ENCODE assay signal across 1 cellular context in genomic region chr3:47163023-47163989, GRCh38.
TF ChIP-seq lines count a peak whose summit lies in the region.

No MANE protein-coding gene starts in this region.

TF ChIP-seq in HepG2, 621 proteins besides CTCF, POLR2A, EP300 and RAD21 (continued from another document and continues in another):
- TF ChIP-seq ZNF281 (CRISPR knock-in tag; IDR thresholded peaks at IDR 0.05; ENCODE audit: borderline replicate concordance) (peak; percentile 68), MXI1 (IDR thresholded peaks at IDR 0.05; ENCODE audit: borderline replicate concordance, low read depth, low read length) (no peak), THRA (CRISPR knock-in tag; IDR thresholded peaks at IDR 0.05; ENCODE audit: borderline replicate concordance) (no peak), ZNF512 (CRISPR knock-in tag; IDR thresholded peaks at IDR 0.05) (no peak), ZNF709 (CRISPR knock-in tag; IDR thresholded peaks at IDR 0.05) (no peak), KDM5B (CRISPR knock-in tag; IDR thresholded peaks at IDR 0.05; ENCODE audit: borderline replicate concordance) (no peak), SIX4 (CRISPR knock-in tag; IDR thresholded peaks at IDR 0.05) (no peak), IKZF4 (CRISPR knock-in tag; IDR thresholded peaks at IDR 0.05; ENCODE audit: borderline replicate concordance, low read depth, not compliant biosample characterization) (no peak), SP5 (CRISPR knock-in tag; IDR thresholded peaks at IDR 0.05; ENCODE audit: borderline replicate concordance, low read depth) (no peak), CBX2 (IDR thresholded peaks at IDR 0.05; ENCODE audit: low read depth, low read length) (no peak), CBX2 (CRISPR knock-in tag; IDR thresholded peaks at IDR 0.05; ENCODE audit: low read depth) (no peak), ZFP36 (IDR thresholded peaks at IDR 0.05; ENCODE audit: borderline replicate concordance, low read depth, low read length, partially characterized antibody) (no peak), ZNF256 (CRISPR knock-in tag; conservative IDR thresholded peaks at IDR 0.05) (no peak), ZNF317 (CRISPR knock-in tag; IDR thresholded peaks at IDR 0.05) (no peak), ZNF446 (CRISPR knock-in tag; IDR thresholded peaks at IDR 0.05) (peak; percentile 86; the same call in 1 of the 2 replicates), PREB (CRISPR knock-in tag; IDR thresholded peaks at IDR 0.05) (no peak), ZNF343 (CRISPR knock-in tag; IDR thresholded peaks at IDR 0.05) (0 out of 2 replicates have a peak, but pooled peaks have one; percentile 35), ZSCAN31 (CRISPR knock-in tag; IDR thresholded peaks at IDR 0.05; ENCODE audit: low read depth) (peak; percentile 88), DDIT3 (CRISPR knock-in tag; IDR thresholded peaks at IDR 0.05) (no peak), HDAC1 (CRISPR knock-in tag; IDR thresholded peaks at IDR 0.05) (peak; percentile 77), NCOA1 (CRISPR knock-in tag; IDR thresholded peaks at IDR 0.05) (no peak), ZNF451 (CRISPR knock-in tag; IDR thresholded peaks at IDR 0.05) (no peak), BRF2 (CRISPR knock-in tag; IDR thresholded peaks at IDR 0.05) (no peak), ZNF580 (CRISPR knock-in tag; IDR thresholded peaks at IDR 0.05; ENCODE audit: borderline replicate concordance, low read depth) (peak; percentile 64; the same call in 1 of the 2 replicates), ZNF672 (CRISPR knock-in tag; IDR thresholded peaks at IDR 0.05) (no peak), KLF9 (CRISPR knock-in tag; IDR thresholded peaks at IDR 0.05; ENCODE audit: low read depth) (no peak), ESRRA (CRISPR knock-in tag; IDR thresholded peaks at IDR 0.05; ENCODE audit: low read depth) (0 out of 2 replicates have a peak, but pooled peaks have one; percentile 20), ZNF839 (CRISPR knock-in tag; IDR thresholded peaks at IDR 0.05; ENCODE audit: borderline replicate concordance) (0 out of 2 replicates have a peak, but pooled peaks have one; percentile 48), KDM3A (CRISPR knock-in tag; IDR thresholded peaks at IDR 0.05; ENCODE audit: low read depth) (no peak), ZNF790 (CRISPR knock-in tag; IDR thresholded peaks at IDR 0.05; ENCODE audit: borderline replicate concordance) (0 out of 2 replicates have a peak, but pooled peaks have one; percentile 61), ZNF549 (CRISPR knock-in tag; IDR thresholded peaks at IDR 0.05) (no peak), MEIS2 (CRISPR knock-in tag; IDR thresholded peaks at IDR 0.05) (no peak; the same call in 1 of the 2 replicates), ZNF296 (CRISPR knock-in tag; conservative IDR thresholded peaks at IDR 0.05) (no peak), ZNF547 (CRISPR knock-in tag; IDR thresholded peaks at IDR 0.05) (no peak; the same call in none of the 2 replicates), ZNF747 (CRISPR knock-in tag; IDR thresholded peaks at IDR 0.05; ENCODE audit: borderline replicate concordance) (peak; percentile 69; the same call in 1 of the 2 replicates), DRAP1 (CRISPR knock-in tag; IDR thresholded peaks at IDR 0.05) (no peak), RFXAP (CRISPR knock-in tag; IDR thresholded peaks at IDR 0.05; ENCODE audit: borderline replicate concordance) (no peak), ZBTB34 (CRISPR knock-in tag; IDR thresholded peaks at IDR 0.05) (no peak), ZNF674 (CRISPR knock-in tag; IDR thresholded peaks at IDR 0.05; ENCODE audit: low read depth) (0 out of 2 replicates have a peak, but pooled peaks have one; percentile 41), ZFP1 (CRISPR knock-in tag; IDR thresholded peaks at IDR 0.05) (no peak), ZNF251 (CRISPR knock-in tag; IDR thresholded peaks at IDR 0.05) (no peak)
- TF ChIP-seq, protein P1, sequence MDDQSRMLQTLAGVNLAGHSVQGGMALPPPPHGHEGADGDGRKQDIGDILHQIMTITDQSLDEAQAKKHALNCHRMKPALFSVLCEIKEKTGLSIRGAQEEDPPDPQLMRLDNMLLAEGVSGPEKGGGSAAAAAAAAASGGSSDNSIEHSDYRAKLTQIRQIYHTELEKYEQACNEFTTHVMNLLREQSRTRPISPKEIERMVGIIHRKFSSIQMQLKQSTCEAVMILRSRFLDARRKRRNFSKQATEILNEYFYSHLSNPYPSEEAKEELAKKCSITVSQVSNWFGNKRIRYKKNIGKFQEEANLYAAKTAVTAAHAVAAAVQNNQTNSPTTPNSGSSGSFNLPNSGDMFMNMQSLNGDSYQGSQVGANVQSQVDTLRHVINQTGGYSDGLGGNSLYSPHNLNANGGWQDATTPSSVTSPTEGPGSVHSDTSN (CRISPR knock-in tag; IDR thresholded peaks at IDR 0.05; ENCODE audit: borderline replicate concordance) = no peak
- TF ChIP-seq, protein P2, sequence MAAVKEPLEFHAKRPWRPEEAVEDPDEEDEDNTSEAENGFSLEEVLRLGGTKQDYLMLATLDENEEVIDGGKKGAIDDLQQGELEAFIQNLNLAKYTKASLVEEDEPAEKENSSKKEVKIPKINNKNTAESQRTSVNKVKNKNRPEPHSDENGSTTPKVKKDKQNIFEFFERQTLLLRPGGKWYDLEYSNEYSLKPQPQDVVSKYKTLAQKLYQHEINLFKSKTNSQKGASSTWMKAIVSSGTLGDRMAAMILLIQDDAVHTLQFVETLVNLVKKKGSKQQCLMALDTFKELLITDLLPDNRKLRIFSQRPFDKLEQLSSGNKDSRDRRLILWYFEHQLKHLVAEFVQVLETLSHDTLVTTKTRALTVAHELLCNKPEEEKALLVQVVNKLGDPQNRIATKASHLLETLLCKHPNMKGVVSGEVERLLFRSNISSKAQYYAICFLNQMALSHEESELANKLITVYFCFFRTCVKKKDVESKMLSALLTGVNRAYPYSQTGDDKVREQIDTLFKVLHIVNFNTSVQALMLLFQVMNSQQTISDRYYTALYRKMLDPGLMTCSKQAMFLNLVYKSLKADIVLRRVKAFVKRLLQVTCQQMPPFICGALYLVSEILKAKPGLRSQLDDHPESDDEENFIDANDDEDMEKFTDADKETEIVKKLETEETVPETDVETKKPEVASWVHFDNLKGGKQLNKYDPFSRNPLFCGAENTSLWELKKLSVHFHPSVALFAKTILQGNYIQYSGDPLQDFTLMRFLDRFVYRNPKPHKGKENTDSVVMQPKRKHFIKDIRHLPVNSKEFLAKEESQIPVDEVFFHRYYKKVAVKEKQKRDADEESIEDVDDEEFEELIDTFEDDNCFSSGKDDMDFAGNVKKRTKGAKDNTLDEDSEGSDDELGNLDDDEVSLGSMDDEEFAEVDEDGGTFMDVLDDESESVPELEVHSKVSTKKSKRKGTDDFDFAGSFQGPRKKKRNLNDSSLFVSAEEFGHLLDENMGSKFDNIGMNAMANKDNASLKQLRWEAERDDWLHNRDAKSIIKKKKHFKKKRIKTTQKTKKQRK (IDR thresholded peaks at IDR 0.05; ENCODE audit: low read length) = no peak
- TF ChIP-seq, protein P3, sequence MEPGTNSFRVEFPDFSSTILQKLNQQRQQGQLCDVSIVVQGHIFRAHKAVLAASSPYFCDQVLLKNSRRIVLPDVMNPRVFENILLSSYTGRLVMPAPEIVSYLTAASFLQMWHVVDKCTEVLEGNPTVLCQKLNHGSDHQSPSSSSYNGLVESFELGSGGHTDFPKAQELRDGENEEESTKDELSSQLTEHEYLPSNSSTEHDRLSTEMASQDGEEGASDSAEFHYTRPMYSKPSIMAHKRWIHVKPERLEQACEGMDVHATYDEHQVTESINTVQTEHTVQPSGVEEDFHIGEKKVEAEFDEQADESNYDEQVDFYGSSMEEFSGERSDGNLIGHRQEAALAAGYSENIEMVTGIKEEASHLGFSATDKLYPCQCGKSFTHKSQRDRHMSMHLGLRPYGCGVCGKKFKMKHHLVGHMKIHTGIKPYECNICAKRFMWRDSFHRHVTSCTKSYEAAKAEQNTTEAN (CRISPR knock-in tag; conservative IDR thresholded peaks at IDR 0.05) = no peak; the same call in 1 of the 2 replicates
- TF ChIP-seq, protein P4, sequence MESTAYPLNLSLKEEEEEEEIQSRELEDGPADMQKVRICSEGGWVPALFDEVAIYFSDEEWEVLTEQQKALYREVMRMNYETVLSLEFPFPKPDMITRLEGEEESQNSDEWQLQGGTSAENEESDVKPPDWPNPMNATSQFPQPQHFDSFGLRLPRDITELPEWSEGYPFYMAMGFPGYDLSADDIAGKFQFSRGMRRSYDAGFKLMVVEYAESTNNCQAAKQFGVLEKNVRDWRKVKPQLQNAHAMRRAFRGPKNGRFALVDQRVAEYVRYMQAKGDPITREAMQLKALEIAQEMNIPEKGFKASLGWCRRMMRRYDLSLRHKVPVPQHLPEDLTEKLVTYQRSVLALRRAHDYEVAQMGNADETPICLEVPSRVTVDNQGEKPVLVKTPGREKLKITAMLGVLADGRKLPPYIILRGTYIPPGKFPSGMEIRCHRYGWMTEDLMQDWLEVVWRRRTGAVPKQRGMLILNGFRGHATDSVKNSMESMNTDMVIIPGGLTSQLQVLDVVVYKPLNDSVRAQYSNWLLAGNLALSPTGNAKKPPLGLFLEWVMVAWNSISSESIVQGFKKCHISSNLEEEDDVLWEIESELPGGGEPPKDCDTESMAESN (CRISPR knock-in tag; conservative IDR thresholded peaks at IDR 0.05) = peak; percentile 86
